In the genomic region with DNA sequence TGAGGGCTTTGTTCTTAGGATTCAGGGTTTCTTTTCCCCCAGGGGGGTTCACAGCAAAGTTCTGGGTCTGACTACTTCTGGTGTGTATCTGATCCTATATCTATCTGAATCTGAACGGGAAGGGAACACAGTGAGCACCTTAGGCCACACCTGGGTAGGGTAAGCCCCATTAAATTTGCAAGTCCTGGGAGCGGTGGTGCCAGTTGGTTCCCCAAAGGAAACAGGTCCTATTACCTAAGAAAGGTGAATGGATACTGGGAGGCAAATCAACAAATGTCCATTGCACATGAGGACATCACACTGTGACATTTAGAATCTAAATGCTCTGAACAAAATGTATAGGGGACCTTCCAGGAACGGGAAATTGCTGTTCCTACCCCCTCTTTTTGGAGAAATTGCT, we compare ENCODE assay signal across 1 cellular context.
A peak's percentile ranks its signal among the peaks of the same experiment; 100 is the strongest.
TF ChIP-seq lines count a peak whose summit lies in the region.

No MANE protein-coding gene starts in this region.

TF ChIP-seq in HepG2, 621 proteins besides CTCF, POLR2A, EP300 and RAD21:
- TF ChIP-seq, protein P1, sequence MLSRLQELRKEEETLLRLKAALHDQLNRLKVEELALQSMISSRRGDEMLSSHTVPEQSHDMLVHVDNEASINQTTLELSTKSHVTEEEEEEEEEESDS (CRISPR knock-in tag; IDR thresholded peaks at IDR 0.05; ENCODE audit: borderline replicate concordance) = 0 out of 2 replicates have a peak, but pooled peaks have one; percentile 5
- TF ChIP-seq ZSCAN30 (CRISPR knock-in tag; IDR thresholded peaks at IDR 0.05) (0 out of 2 replicates have a peak, but pooled peaks have one; percentile 37), JUN (CRISPR knock-in tag; IDR thresholded peaks at IDR 0.05) (no peak), BRD4 (CRISPR knock-in tag; IDR thresholded peaks at IDR 0.05) (no peak)
